22 cellular contexts compared by ENCODE assay signal in genomic region chr1:29805896-29806160, GRCh38.
"Had no signal": no experiment of that assay in that cellular context is flagged by ENCODE, and none has a peak within 500 bp of the region (broad histone marks: within the 10 kb centered on the region; RNA-seq: fewer than 3 reads in every experiment).

No MANE protein-coding gene starts in this region.

- H3K9me3 Mint-ChIP-seq: effector memory CD8-positive, alpha-beta T cell; neural progenitor cell; stimulated activated effector memory CD8-positive, alpha-beta T cell treated with anti-CD3 and anti-CD28 coated beads, Interleukin-12 subunit alpha, Interleukin-12 subunit beta, amount 100 ng/mL, for 72 hours had no signal

- H3K4me3 Mint-ChIP-seq: effector memory CD8-positive, alpha-beta T cell; naive thymus-derived CD4-positive, alpha-beta T cell; neural progenitor cell; stimulated activated effector memory CD8-positive, alpha-beta T cell treated with anti-CD3 and anti-CD28 coated beads, Interleukin-12 subunit alpha, Interleukin-12 subunit beta, amount 100 ng/mL, for 72 hours had no signal

- H3K4me2 ChIP-seq: neural progenitor cell had no signal

- H3K4me1 Mint-ChIP-seq: stimulated activated effector memory CD8-positive, alpha-beta T cell treated with anti-CD3 and anti-CD28 coated beads, Interleukin-12 subunit alpha, Interleukin-12 subunit beta, amount 100 ng/mL, for 72 hours had no signal

- H3K27ac ChIP-seq: epithelial cell of prostate, esophagus squamous epithelium, gastroesophageal sphincter, neural progenitor cell, parathyroid adenoma, prostate gland, right lobe of liver, tibial artery, upper lobe of right lung, vagina had no signal

- H2AFZ ChIP-seq: neural progenitor cell, parathyroid adenoma had no signal

- ATAC-seq: effector memory CD8-positive, alpha-beta T cell; gastroesophageal sphincter; left colon; left ventricle myocardium superior; naive thymus-derived CD4-positive, alpha-beta T cell; right lobe of liver; stimulated activated naive CD8-positive, alpha-beta T cell treated with anti-CD3 and anti-CD28 coated beads, Interleukin-15, Interleukin-2, amounts not matched to agents 100 U/mL and 50 U/mL, for 24 hours; upper lobe of right lung had no signal

- H3K9me3 ChIP-seq: esophagus squamous epithelium, gastroesophageal sphincter, prostate gland, right lobe of liver, tibial artery, upper lobe of right lung, vagina had no signal

- H3K4me3 ChIP-seq: esophagus squamous epithelium, gastroesophageal sphincter, lung, neural progenitor cell, prostate gland, right lobe of liver, tibial artery, upper lobe of right lung, vagina had no signal

- H3K27ac Mint-ChIP-seq: effector memory CD8-positive, alpha-beta T cell; naive thymus-derived CD4-positive, alpha-beta T cell; neural progenitor cell; stimulated activated effector memory CD8-positive, alpha-beta T cell treated with anti-CD3 and anti-CD28 coated beads, Interleukin-12 subunit alpha, Interleukin-12 subunit beta, amount 100 ng/mL, for 72 hours had no signal

- H3K4me1 ChIP-seq: parathyroid adenoma, right lobe of liver, tibial artery, upper lobe of right lung had no signal

- H3K36me3 ChIP-seq: esophagus squamous epithelium, gastroesophageal sphincter, neural progenitor cell, prostate gland, right lobe of liver, tibial artery, upper lobe of right lung, vagina had no signal

- H3K9ac ChIP-seq: neural progenitor cell, parathyroid adenoma had no signal

- H3K27me3 ChIP-seq: neural progenitor cell, right lobe of liver, vagina had no signal

- H3K36me3 Mint-ChIP-seq: naive thymus-derived CD4-positive, alpha-beta T cell; neural progenitor cell; stimulated activated effector memory CD8-positive, alpha-beta T cell treated with anti-CD3 and anti-CD28 coated beads, Interleukin-12 subunit alpha, Interleukin-12 subunit beta, amount 100 ng/mL, for 72 hours had no signal

- DNase-seq: effector memory CD8-positive, alpha-beta T cell; esophagus squamous epithelium; foreskin fibroblast; left colon; left ventricle myocardium superior; mesenchymal stem cell; naive thymus-derived CD4-positive, alpha-beta T cell; occipital lobe; stimulated activated CD4-positive, alpha-beta T cell treated with anti-CD3 and anti-CD28 coated beads, Interleukin-4, amount 100 ng/mL, for 1 hour; stimulated activated CD8-positive, alpha-beta memory T cell treated with anti-CD3 and anti-CD28 coated beads, Interleukin-4, amount 100 ng/mL, for 48 hours; stimulated activated naive CD8-positive, alpha-beta T cell treated with anti-CD3 and anti-CD28 coated beads, Interleukin-15, Interleukin-2, amounts not matched to agents 100 U/mL and 50 U/mL, for 24 hours; upper lobe of right lung had no signal
